1 cellular context compared by ENCODE assay signal in the genomic region with DNA sequence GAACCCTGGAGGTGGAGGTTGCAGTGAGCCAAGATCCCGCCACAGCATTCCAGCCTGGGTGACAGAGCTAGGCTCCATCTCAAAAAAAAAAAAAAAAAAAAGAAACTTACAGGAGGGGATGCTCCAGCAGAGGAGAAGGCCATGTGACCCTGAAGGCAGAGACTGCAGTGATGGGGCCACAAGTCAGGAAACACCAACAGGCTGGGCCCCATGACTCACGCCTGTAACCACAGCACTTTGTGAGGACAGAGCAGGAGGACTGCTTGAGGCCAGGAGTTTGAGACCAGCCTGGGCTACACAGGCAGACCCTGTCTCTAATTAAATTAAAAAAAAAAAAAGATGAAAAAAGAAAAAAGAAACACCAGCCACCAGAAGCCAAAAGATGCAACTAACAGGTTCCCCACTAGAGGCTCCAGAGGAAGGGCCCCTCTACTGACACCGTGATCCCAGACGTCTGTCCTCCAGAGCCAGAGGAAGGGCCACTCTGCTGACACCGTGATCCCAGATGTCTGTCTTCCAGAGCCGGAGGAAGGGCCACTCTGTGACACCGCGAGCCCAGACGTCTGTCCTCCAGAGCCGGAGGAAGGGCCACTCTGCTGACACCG.
TF ChIP-seq lines count a peak whose summit lies in the region.

No MANE protein-coding gene starts in this region.

TF ChIP-seq in GM23338, 12 proteins besides CTCF, POLR2A, EP300 and RAD21:
- TF ChIP-seq ZNF462 (CRISPR knock-in tag; IDR thresholded peaks at IDR 0.05) (no peak), NANOG (IDR thresholded peaks at IDR 0.05; ENCODE audit: borderline replicate concordance) (no peak), POLR2AphosphoS5 (IDR thresholded peaks at IDR 0.05; ENCODE audit: low read depth) (no peak), EZH2phosphoT487 (IDR thresholded peaks at IDR 0.05; ENCODE audit: unreplicated experiment) (no peak), STAT1 (IDR thresholded peaks at IDR 0.05; ENCODE audit: unreplicated experiment) (no peak), JUNB (IDR thresholded peaks at IDR 0.05; ENCODE audit: unreplicated experiment) (no peak), REST (IDR thresholded peaks at IDR 0.05; ENCODE audit: unreplicated experiment) (no peak), ZNF114 (CRISPR knock-in tag; IDR thresholded peaks at IDR 0.05) (no peak)
- TF ChIP-seq, protein P1, sequence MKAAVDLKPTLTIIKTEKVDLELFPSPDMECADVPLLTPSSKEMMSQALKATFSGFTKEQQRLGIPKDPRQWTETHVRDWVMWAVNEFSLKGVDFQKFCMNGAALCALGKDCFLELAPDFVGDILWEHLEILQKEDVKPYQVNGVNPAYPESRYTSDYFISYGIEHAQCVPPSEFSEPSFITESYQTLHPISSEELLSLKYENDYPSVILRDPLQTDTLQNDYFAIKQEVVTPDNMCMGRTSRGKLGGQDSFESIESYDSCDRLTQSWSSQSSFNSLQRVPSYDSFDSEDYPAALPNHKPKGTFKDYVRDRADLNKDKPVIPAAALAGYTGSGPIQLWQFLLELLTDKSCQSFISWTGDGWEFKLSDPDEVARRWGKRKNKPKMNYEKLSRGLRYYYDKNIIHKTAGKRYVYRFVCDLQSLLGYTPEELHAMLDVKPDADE (IDR thresholded peaks at IDR 0.05) = no peak
